In genomic region chr1:207866471-207867135, GRCh38 we compare ENCODE assay signal across 8 cellular contexts. TPM values are rescaled to one million over a fixed set of nuclear protein-coding genes. Genes with fewer than 3 reads are reported as not detected.
DNase-seq lines count a peak whose midpoint lies in the region; ATAC-seq and TF ChIP-seq lines count a peak whose summit lies in the region.

No MANE protein-coding gene starts in this region.

- no peaks in the 10 kb centered on the region for H3K9me3 ChIP-seq in upper lobe of left lung

- peaks cover 51 to 82% (median 69%) of the 10 kb centered on the region in 4 donors for H3K4me1 ChIP-seq in upper lobe of left lung

- 35 to 43% methylated on average over 9 of the region's 9 CpGs for WGBS in upper lobe of left lung, 2 donors

- H3K4me3 ChIP-seq in upper lobe of left lung = peak overlapping the region; percentile 91 to 98 (median 94)

- peak; percentile 38 for DNase-seq in stimulated activated CD4-positive, alpha-beta T cell treated with anti-CD3 and anti-CD28 coated beads, Interleukin-4, amount 100 ng/mL, for 24 hours
- DNase-seq in stimulated activated CD4-positive, alpha-beta T cell treated with anti-CD3 and anti-CD28 coated beads, Interleukin-1b, Interleukin-23, amount 100 ng/mL, for 48 hours = no peak
- DNase-seq in cerebellar cortex (ENCODE audit: low spot score) (peak; percentile 95), mesenteric fat pad (ENCODE audit: low spot score) (peak; percentile 88), upper lobe of left lung (peak in 1 of 2 donors; percentile 70), A172 (ENCODE audit: low spot score) (no peak), NCI-H510A treated with DMSO at 0.1 percent for 48 hours (lab: John Stamatoyannopoulos, UW) (no peak)

- peaks cover 0 to 20% (median 8%) of the 10 kb centered on the region in 4 donors for H3K36me3 ChIP-seq in upper lobe of left lung

- H3K27me3 ChIP-seq in upper lobe of left lung = no peaks in the 10 kb centered on the region

- peak overlapping the region; percentile 94 to 100 (median 95) for H3K27ac ChIP-seq in upper lobe of left lung

- ATAC-seq in upper lobe of left lung (ENCODE audit: low FRiP score in 2 of 2) = peak; percentile 78 to 79
- ATAC-seq in HG03469 (IDR thresholded peaks at IDR 0.05; ENCODE audit: unreplicated experiment) = no peak

- TF ChIP-seq CTCF in upper lobe of left lung (IDR thresholded peaks at IDR 0.05) = no peak

- TF ChIP-seq POLR2A in upper lobe of left lung (IDR thresholded peaks at IDR 0.05) = no peak

- TF ChIP-seq EP300 in upper lobe of left lung (IDR thresholded peaks at IDR 0.05) = peak in 1 of 4 donors; percentile 37

RNA-seq across cellular contexts. Expression of gene CD34, which starts 44.3 kb away (rescaled TPM):
- total RNA-seq in mesenteric fat pad (45.5 TPM), upper lobe of left lung (10 to 100 TPM in 5 of 6 donors, 1 to 10 TPM in 1; 8.8 to 78.2 (median 22.4) TPM)
- total RNA-seq in A172 (2014; rRNA removed; shearing (Covaris generic)) = 0.22 and 0.76 TPM in 2 replicates

Comparison
In these comparisons a context has a peak if more than half of its experiments do, and no peak if none do; other contexts are left out.
1. DNase-seq: peak in stimulated activated CD4-positive, alpha-beta T cell treated with anti-CD3 and anti-CD28 coated beads, Interleukin-4, amount 100 ng/mL, for 24 hours (single experiment), cerebellar cortex (single experiment) and mesenteric fat pad (single experiment); none in stimulated activated CD4-positive, alpha-beta T cell treated with anti-CD3 and anti-CD28 coated beads, Interleukin-1b, Interleukin-23, amount 100 ng/mL, for 48 hours (single experiment), A172 (single experiment) and NCI-H510A treated with DMSO at 0.1 percent for 48 hours (single experiment).